11 cellular contexts compared by ENCODE assay signal in genomic region chr5:141851195-141851874, GRCh38. TPM values are rescaled to one million over a fixed set of nuclear protein-coding genes. Genes with fewer than 3 reads are reported as not detected.
DNase-seq lines count a peak whose midpoint lies in the region; ATAC-seq and TF ChIP-seq lines count a peak whose summit lies in the region.
"Had no signal": no experiment of that assay in that cellular context is flagged by ENCODE, and none has a peak within 500 bp of the region (broad histone marks: within the 10 kb centered on the region; RNA-seq: fewer than 3 reads in every experiment).

No MANE protein-coding gene starts in this region.

- ATAC-seq in HG02973 (IDR thresholded peaks at IDR 0.05; ENCODE audit: unreplicated experiment): no peak
- ATAC-seq: stimulated activated naive CD8-positive, alpha-beta T cell treated with anti-CD3 and anti-CD28 coated beads, Interleukin-15, Interleukin-2, amounts not matched to agents 100 U/mL and 50 U/mL, for 24 hours had no signal

- no peaks in the 10 kb centered on the region for H3K27me3 ChIP-seq in CD8-positive, alpha-beta memory T cell (ENCODE audit: insufficient read depth, low read length, poor library complexity, severe bottlenecking)

- H3K27ac ChIP-seq in CD8-positive, alpha-beta memory T cell (ENCODE audit: low read depth, low read length): no peak overlapping the region

- TF ChIP-seq CTCF in endothelial cell (IDR thresholded peaks at IDR 0.05; ENCODE audit: unreplicated experiment) (no peak), osteocyte (IDR thresholded peaks at IDR 0.05) (no peak), GM10248 (IDR thresholded peaks at IDR 0.05; ENCODE audit: control extremely low read depth, extremely low read depth, low read depth, missing control alignments) (no peak)

- CTCF ChIA-PET in CD8-positive, alpha-beta memory T cell (lab: Charles Lee): no interaction called here
- CTCF ChIA-PET in GM10248 (lab: Yijun Ruan, JAX): interaction anchor here (1.4 kb wide), 1 partner anchor 28 kb away, joined by 3 read pairs; no protein-coding TSS in a partner anchor

- peaks cover 7% of the 10 kb centered on the region for H3K4me1 ChIP-seq in CD8-positive, alpha-beta memory T cell (ENCODE audit: insufficient read depth, low read length)

- no peaks in the 10 kb centered on the region for H3K9me3 ChIP-seq in CD8-positive, alpha-beta memory T cell (ENCODE audit: low read length)

- H3K27me3 Mint-ChIP-seq in CD8-positive, alpha-beta memory T cell: peaks cover 0 to 5% of the 10 kb centered on the region in 2 donors
- H3K27me3 Mint-ChIP-seq in endothelial cell (ENCODE audit: unreplicated experiment): peaks cover 10% of the 10 kb centered on the region
- no peaks in the 10 kb centered on the region for H3K27me3 Mint-ChIP-seq in osteocyte (ENCODE audit: unreplicated experiment)

- peak overlapping the region; percentile 54 to 95 (median 70) for H3K4me3 Mint-ChIP-seq in CD8-positive, alpha-beta memory T cell
- H3K4me3 Mint-ChIP-seq in endothelial cell (ENCODE audit: unreplicated experiment): no peak overlapping the region
- peak overlapping the region; percentile 64 for H3K4me3 Mint-ChIP-seq in osteocyte (ENCODE audit: unreplicated experiment)

- no peak for TF ChIP-seq EP300 in Ishikawa (IDR thresholded peaks at IDR 0.05; ENCODE audit: borderline replicate concordance)

- no peaks in the 10 kb centered on the region for H3K36me3 ChIP-seq in CD8-positive, alpha-beta memory T cell (ENCODE audit: insufficient read depth, low read length)

- no peak for TF ChIP-seq RAD21 in Ishikawa (IDR thresholded peaks at IDR 0.05; ENCODE audit: low read depth)

- POLR2A ChIA-PET in CD8-positive, alpha-beta memory T cell (lab: Charles Lee): no interaction called here
- POLR2A ChIA-PET in GM10248 (lab: Yijun Ruan, JAX): no interaction called here

- peaks cover 7 to 10% (median 9%) of the 10 kb centered on the region in 3 donors for H3K4me1 Mint-ChIP-seq in CD8-positive, alpha-beta memory T cell
- H3K4me1 Mint-ChIP-seq in endothelial cell (ENCODE audit: unreplicated experiment) (peaks cover 40% of the 10 kb centered on the region), osteocyte (ENCODE audit: unreplicated experiment) (peaks cover 15% of the 10 kb centered on the region)

- no peak overlapping the region for H3K4me3 ChIP-seq in CD8-positive, alpha-beta memory T cell (ENCODE audit: low read length)

- DNase-seq in CD8-positive, alpha-beta memory T cell: no peak
- DNase-seq in endothelial cell (ENCODE audit: low spot score): no peak
- no peak for DNase-seq in osteocyte (ENCODE audit: extremely low spot score, unreplicated experiment)
- DNase-seq in DMS153 treated with DMSO at 0.1 percent for 48 hours (lab: John Stamatoyannopoulos, UW; ENCODE audit: unreplicated experiment): no peak
- no peak for DNase-seq in GM10248 (ENCODE audit: extremely low spot score)
- no peak for DNase-seq in AG20443 (ENCODE audit: low spot score)
- DNase-seq: NCI-H1092 treated with DMSO at 0.1 percent for 48 hours; small intestine; stimulated activated naive CD8-positive, alpha-beta T cell treated with anti-CD3 and anti-CD28 coated beads, Interleukin-15, Interleukin-2, amounts not matched to agents 100 U/mL and 50 U/mL, for 24 hours had no signal

- peaks cover 0 to 6% (median 0%) of the 10 kb centered on the region in 3 donors for H3K36me3 Mint-ChIP-seq in CD8-positive, alpha-beta memory T cell
- H3K36me3 Mint-ChIP-seq in endothelial cell (ENCODE audit: low read depth, unreplicated experiment) (peaks cover 23% of the 10 kb centered on the region), osteocyte (ENCODE audit: unreplicated experiment) (no peaks in the 10 kb centered on the region)

- H3K9me3 Mint-ChIP-seq in CD8-positive, alpha-beta memory T cell: no peaks in the 10 kb centered on the region
- H3K9me3 Mint-ChIP-seq in endothelial cell (ENCODE audit: unreplicated experiment): no peaks in the 10 kb centered on the region
- no peaks in the 10 kb centered on the region for H3K9me3 Mint-ChIP-seq in osteocyte (ENCODE audit: unreplicated experiment)

- H3K27ac Mint-ChIP-seq in CD8-positive, alpha-beta memory T cell: peak overlapping the region in 4 of 8 donors; percentile 14 to 89 (median 72)
- H3K27ac Mint-ChIP-seq in endothelial cell (ENCODE audit: unreplicated experiment) (peak overlapping the region; percentile 83), osteocyte (ENCODE audit: unreplicated experiment) (peak overlapping the region; percentile 89)

TF ChIP-seq in Ishikawa, 13 proteins besides CTCF, POLR2A, EP300 and RAD21:
- TF ChIP-seq REST (IDR thresholded peaks at IDR 0.05; ENCODE audit: low read depth) (no peak), ZBTB7A (IDR thresholded peaks at IDR 0.05; ENCODE audit: low read depth) (peak; percentile 11; the same call in 1 of the 2 replicates)

RNA-seq across cellular contexts. Expression of gene PCDH1, which starts 26.9 kb away (rescaled TPM):
- total RNA-seq in CD8-positive, alpha-beta memory T cell: not detected
- 0.54 TPM for polyA plus RNA-seq in CD8-positive, alpha-beta memory T cell
- total RNA-seq in endothelial cell (ENCODE audit: unreplicated experiment) (140 TPM), osteocyte (6.3 and 7.3 TPM in 2 replicates)

Comparison
In these comparisons a context has a peak if more than half of its experiments do, and no peak if none do; other contexts are left out.
1. RNA of gene PCDH1, which starts 26.9 kb away (total RNA-seq): 140 TPM in endothelial cell (single experiment); 6.3 to 7.3 TPM in osteocyte and not detected in CD8-positive, alpha-beta memory T cell; every median in the first group is over 10 times any median in the second.